In genomic region chr1:28668191-28668955, GRCh38 we compare ENCODE assay signal across 1 cellular context.
TF ChIP-seq lines count a peak whose summit lies in the region.

TSS of gene GMEB1 (plus strand) at chr1:28668784. CDS start at chr1:28683613, 14,829 bp downstream.

TF ChIP-seq in K562, 482 proteins besides CTCF, POLR2A, EP300 and RAD21 (continued from another document):
- no peak for TF ChIP-seq DEAF1 (CRISPR knock-in tag; IDR thresholded peaks at IDR 0.05)
- no peak for TF ChIP-seq ZKSCAN1 (IDR thresholded peaks at IDR 0.05; ENCODE audit: low read depth, low read length)
- no peak for TF ChIP-seq MTA2 (IDR thresholded peaks at IDR 0.05; ENCODE audit: low read depth)
- peak in 1 of 2 experiments; percentile 95; a peak in 2 of 4 replicates for TF ChIP-seq ARNT (IDR thresholded peaks at IDR 0.05)
- no peak for TF ChIP-seq ETS1 (conservative IDR thresholded peaks at IDR 0.05; ENCODE audit: control insufficient read depth, low read depth, low read length)
- TF ChIP-seq ELK3 (CRISPR knock-in tag; IDR thresholded peaks at IDR 0.05): no peak
- TF ChIP-seq KLF1 (tag; IDR thresholded peaks at IDR 0.05): 0 out of 2 replicates have a peak, but pooled peaks have one; percentile 27
- peak in 1 of 3 experiments; percentile 89; a peak in 2 of 6 replicates for TF ChIP-seq ZBTB11 (CRISPR knock-in tag; IDR thresholded peaks at IDR 0.05)
- no peak for TF ChIP-seq RFX1 (IDR thresholded peaks at IDR 0.05)
- no peak for TF ChIP-seq ZNF143 (CRISPR knock-in tag; IDR thresholded peaks at IDR 0.05)
- peak; percentile 40 for TF ChIP-seq POLR2B (IDR thresholded peaks at IDR 0.05; ENCODE audit: low read depth, partially characterized antibody)
- TF ChIP-seq LEF1 (IDR thresholded peaks at IDR 0.05): peak; percentile 27; the same call in 1 of the 2 replicates
- peak in 1 of 2 experiments; percentile 46; a peak in 1 of 4 replicates for TF ChIP-seq KDM4B (IDR thresholded peaks at IDR 0.05; ENCODE audit: borderline replicate concordance in 2 of 2, low read depth in 1 of 2)
- TF ChIP-seq SNRNP70 (optimal IDR thresholded peaks at IDR 0.05; ENCODE audit: low read depth, low read length): no peak
- TF ChIP-seq ZBTB12 (CRISPR knock-in tag; IDR thresholded peaks at IDR 0.05): no peak
- TF ChIP-seq MAX (CRISPR knock-in tag; IDR thresholded peaks at IDR 0.05): no peak
- TF ChIP-seq GTF2A2 (tag; IDR thresholded peaks at IDR 0.05): no peak
- peak; percentile 65 for TF ChIP-seq ZNF766 (CRISPR knock-in tag; conservative IDR thresholded peaks at IDR 0.05)
- no peak for TF ChIP-seq NELFE (IDR thresholded peaks at IDR 0.05; ENCODE audit: insufficient read depth, insufficient read length)
- TF ChIP-seq TAF1 (IDR thresholded peaks at IDR 0.05; ENCODE audit: control insufficient read depth, extremely low read depth, insufficient read depth, low read length, severe bottlenecking): peak; percentile 55
- TF ChIP-seq HOMEZ (CRISPR knock-in tag; IDR thresholded peaks at IDR 0.05): no peak
- no peak for TF ChIP-seq SLC30A9 (CRISPR knock-in tag; IDR thresholded peaks at IDR 0.05)
- TF ChIP-seq SP2 (IDR thresholded peaks at IDR 0.05; ENCODE audit: extremely low read depth, low read depth, low read length, poor library complexity, severe bottlenecking): no peak
- TF ChIP-seq CTCFL (IDR thresholded peaks at IDR 0.05; ENCODE audit: borderline replicate concordance, insufficient read depth, low read depth, low read length, poor library complexity, severe bottlenecking): peak; percentile 72
- peak; percentile 84 for TF ChIP-seq SNIP1 (IDR thresholded peaks at IDR 0.05; ENCODE audit: low read depth)
- TF ChIP-seq ZBED1 (IDR thresholded peaks at IDR 0.05): no peak
- TF ChIP-seq PCBP1 (IDR thresholded peaks at IDR 0.05; ENCODE audit: low read depth, low read length, poor library complexity, severe bottlenecking): no peak
- TF ChIP-seq CREM (IDR thresholded peaks at IDR 0.05; ENCODE audit: low read depth): peak; percentile 31; the same call in 1 of the 2 replicates
- no peak for TF ChIP-seq CHD1 (IDR thresholded peaks at IDR 0.05; ENCODE audit: low read length)
- TF ChIP-seq NR0B1 (IDR thresholded peaks at IDR 0.05; ENCODE audit: partially characterized antibody): no peak
- peak; percentile 61 for TF ChIP-seq TFE3 (CRISPR knock-in tag; IDR thresholded peaks at IDR 0.05)
